ENCODE assay signal across 7 cellular contexts in genomic region chr16:27549857-27550581, GRCh38. TPM values are rescaled to one million over a fixed set of nuclear protein-coding genes. Genes with fewer than 3 reads are reported as not detected.
A peak's percentile ranks its signal among the peaks of the same experiment; 100 is the strongest.
DNase-seq lines count a peak whose midpoint lies in the region; ATAC-seq, FAIRE-seq and TF ChIP-seq lines count a peak whose summit lies in the region.

A gene with protein sequence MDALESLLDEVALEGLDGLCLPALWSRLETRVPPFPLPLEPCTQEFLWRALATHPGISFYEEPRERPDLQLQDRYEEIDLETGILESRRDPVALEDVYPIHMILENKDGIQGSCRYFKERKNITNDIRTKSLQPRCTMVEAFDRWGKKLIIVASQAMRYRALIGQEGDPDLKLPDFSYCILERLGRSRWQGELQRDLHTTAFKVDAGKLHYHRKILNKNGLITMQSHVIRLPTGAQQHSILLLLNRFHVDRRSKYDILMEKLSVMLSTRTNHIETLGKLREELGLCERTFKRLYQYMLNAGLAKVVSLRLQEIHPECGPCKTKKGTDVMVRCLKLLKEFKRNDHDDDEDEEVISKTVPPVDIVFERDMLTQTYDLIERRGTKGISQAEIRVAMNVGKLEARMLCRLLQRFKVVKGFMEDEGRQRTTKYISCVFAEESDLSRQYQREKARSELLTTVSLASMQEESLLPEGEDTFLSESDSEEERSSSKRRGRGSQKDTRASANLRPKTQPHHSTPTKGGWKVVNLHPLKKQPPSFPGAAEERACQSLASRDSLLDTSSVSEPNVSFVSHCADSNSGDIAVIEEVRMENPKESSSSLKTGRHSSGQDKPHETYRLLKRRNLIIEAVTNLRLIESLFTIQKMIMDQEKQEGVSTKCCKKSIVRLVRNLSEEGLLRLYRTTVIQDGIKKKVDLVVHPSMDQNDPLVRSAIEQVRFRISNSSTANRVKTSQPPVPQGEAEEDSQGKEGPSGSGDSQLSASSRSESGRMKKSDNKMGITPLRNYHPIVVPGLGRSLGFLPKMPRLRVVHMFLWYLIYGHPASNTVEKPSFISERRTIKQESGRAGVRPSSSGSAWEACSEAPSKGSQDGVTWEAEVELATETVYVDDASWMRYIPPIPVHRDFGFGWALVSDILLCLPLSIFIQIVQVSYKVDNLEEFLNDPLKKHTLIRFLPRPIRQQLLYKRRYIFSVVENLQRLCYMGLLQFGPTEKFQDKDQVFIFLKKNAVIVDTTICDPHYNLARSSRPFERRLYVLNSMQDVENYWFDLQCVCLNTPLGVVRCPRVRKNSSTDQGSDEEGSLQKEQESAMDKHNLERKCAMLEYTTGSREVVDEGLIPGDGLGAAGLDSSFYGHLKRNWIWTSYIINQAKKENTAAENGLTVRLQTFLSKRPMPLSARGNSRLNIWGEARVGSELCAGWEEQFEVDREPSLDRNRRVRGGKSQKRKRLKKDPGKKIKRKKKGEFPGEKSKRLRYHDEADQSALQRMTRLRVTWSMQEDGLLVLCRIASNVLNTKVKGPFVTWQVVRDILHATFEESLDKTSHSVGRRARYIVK (N-terminal part only) (minus strand): TSS chr16:27549913. CDS start chr16:27549890, 23 bp downstream.
KATNIP (plus strand) TSS chr16:27550144; CDS start chr16:27550171, 27 bp downstream.

- H3K9me2 ChIP-seq in hepatocyte (replicated peaks; ENCODE audit: insufficient read depth) = no peaks in the 10 kb centered on the region

- ATAC-seq in HG02981 (IDR thresholded peaks at IDR 0.05; ENCODE audit: unreplicated experiment) = peak; percentile 96

- peaks cover 29% of the 10 kb centered on the region for H4K20me1 ChIP-seq in hepatocyte (ENCODE audit: insufficient read depth, poor library complexity, severe bottlenecking)

- H3K4me2 ChIP-seq in hepatocyte = peak within 1 kb of the TSS; percentile 89

- peaks cover 14% of the 10 kb centered on the region for H3K4me1 ChIP-seq in hepatocyte (ENCODE audit: insufficient read depth)

- H3K27me3 ChIP-seq in hepatocyte = no peaks in the 10 kb centered on the region

- H3K79me2 ChIP-seq in hepatocyte = peaks cover 58% of the 10 kb centered on the region

- H3K9me3 ChIP-seq in hepatocyte (ENCODE audit: low read depth) = no peaks in the 10 kb centered on the region

- in situ Hi-C loops in astrocyte of the cerebellum (cut with HindIII; ENCODE audit: low sequenced_read_pairs) = no loop called here

- H3K4me3 ChIP-seq in astrocyte of the cerebellum (ENCODE audit: low read depth, low read length) (peak within 1 kb of the TSS; percentile 100), hepatocyte (peak within 1 kb of the TSS; percentile 73), retinal pigment epithelial cell (ENCODE audit: low read length) (peak within 1 kb of the TSS; percentile 100)

- no peaks in the 10 kb centered on the region for H3K36me3 ChIP-seq in hepatocyte (replicated peaks; ENCODE audit: insufficient read depth, low read depth)

- 1% methylated on average over 51 of the region's 51 CpGs for WGBS in hepatocyte (ENCODE audit: low lambda C conversion rate, missing lambda C conversion rate)

- DNase-seq in GM18507 (ENCODE audit: extremely low spot score, insufficient read length, low read depth) (peak; percentile 100), NCI-H2029 treated with DMSO at 0.1 percent for 48 hours (lab: John Stamatoyannopoulos, UW) (peak; percentile 90), T-helper 9 cell (peak; percentile 100), astrocyte of the cerebellum (ENCODE audit: low read depth) (peak; percentile 95), hepatocyte (ENCODE audit: low spot score) (peak; percentile 100), retinal pigment epithelial cell (ENCODE audit: low read depth) (peak; percentile 87)

- no peak for TF ChIP-seq CTCF in astrocyte of the cerebellum (IDR thresholded peaks at IDR 0.05; ENCODE audit: low read depth, low read length, missing control alignments)
- TF ChIP-seq CTCF in hepatocyte (IDR thresholded peaks at IDR 0.05; ENCODE audit: poor library complexity) = no peak
- no peak for TF ChIP-seq CTCF in retinal pigment epithelial cell (conservative IDR thresholded peaks at IDR 0.05; ENCODE audit: low read depth, low read length)

- peak; percentile 92 for FAIRE-seq in GM18507 (lab: Jason Lieb, UNC)

- H3K27ac ChIP-seq in hepatocyte = peak within 1 kb of the TSS; percentile 74

- peak within 1 kb of the TSS; percentile 64 for H2AFZ ChIP-seq in hepatocyte

RNA-seq across cellular contexts. Expression of the first gene that starts in this region (rescaled TPM):
- 55.1 and 59.6 TPM in 2 replicates for total RNA-seq in hepatocyte
- 41.5 and 54.9 TPM in 2 replicates for polyA plus RNA-seq in hepatocyte

RNA-seq across cellular contexts. Expression of gene KATNIP, which starts in this region (rescaled TPM):
- total RNA-seq in hepatocyte = 6.9 and 15.6 TPM in 2 replicates
- 7.1 and 13.3 TPM in 2 replicates for polyA plus RNA-seq in hepatocyte

Comparison
In these comparisons a context has a peak if more than half of its experiments do, and no peak if none do; other contexts are left out.
1. Peak in every context shown above with its lines: DNase-seq, ATAC-seq, H3K4me3 ChIP-seq and H3K27ac ChIP-seq.